In genomic region chrX:138859421-138859820, GRCh38 we compare ENCODE assay signal across 17 cellular contexts.
"Had no signal": no experiment of that assay in that cellular context is flagged by ENCODE, and none has a peak within 500 bp of the region (broad histone marks: within the 10 kb centered on the region; RNA-seq: fewer than 3 reads in every experiment).

No MANE protein-coding gene starts in this region.

- H2AFZ ChIP-seq: hepatocyte had no signal

- H3K9me3 ChIP-seq: neutrophil, right atrium auricular region, sigmoid colon had no signal

- H3K36me3 Mint-ChIP-seq: naive thymus-derived CD4-positive, alpha-beta T cell had no signal

- H3K27ac Mint-ChIP-seq: naive thymus-derived CD4-positive, alpha-beta T cell had no signal

- H3K4me3 Mint-ChIP-seq: naive thymus-derived CD4-positive, alpha-beta T cell had no signal

- H3K4me3 ChIP-seq: hepatocyte, lung, right atrium auricular region, sigmoid colon, smooth muscle cell had no signal

- H3K27me3 Mint-ChIP-seq: naive thymus-derived CD4-positive, alpha-beta T cell had no signal

- H3K4me1 ChIP-seq: right atrium auricular region, sigmoid colon had no signal

- H3K79me2 ChIP-seq: hepatocyte had no signal

- H3K27ac ChIP-seq: hepatocyte, neutrophil, right atrium auricular region, sigmoid colon had no signal

- H3K4me2 ChIP-seq: hepatocyte had no signal

- H3K27me3 ChIP-seq: hepatocyte, neutrophil, right atrium auricular region, sigmoid colon had no signal

- ATAC-seq: esophagus mucosa; left colon; left ventricle myocardium superior; naive thymus-derived CD4-positive, alpha-beta T cell had no signal

- DNase-seq: cortex of kidney; effector memory CD4-positive, alpha-beta T cell; foreskin melanocyte; head of caudate nucleus; left colon; left ventricle myocardium superior; mesendoderm; naive thymus-derived CD4-positive, alpha-beta T cell; sigmoid colon; stimulated activated CD4-positive, alpha-beta T cell treated with anti-CD3 and anti-CD28 coated beads, Interleukin-2, amount 100 ng/mL, for 48 hours; stimulated activated naive CD4-positive, alpha-beta T cell treated with Interleukin-2 at 50 U/mL for 16 hours had no signal

- H3K4me1 Mint-ChIP-seq: naive thymus-derived CD4-positive, alpha-beta T cell had no signal

- H3K36me3 ChIP-seq: neutrophil, right atrium auricular region, sigmoid colon had no signal
